11 cellular contexts compared by ENCODE assay signal in genomic region chr6:91152824-91153223, GRCh38.
"Had no signal": no experiment of that assay in that cellular context is flagged by ENCODE, and none has a peak within 500 bp of the region (broad histone marks: within the 10 kb centered on the region; RNA-seq: fewer than 3 reads in every experiment).

No MANE protein-coding gene starts in this region.

- H3K4me3 ChIP-seq: GM23248, GM23338, HAP-1 had no signal

- DNase-seq: GM23248, GOT3, H7, H9, HCEC 1CT, HFFc6 had no signal

- ATAC-seq: GM23338, HCT116 had no signal

- H3K4me1 ChIP-seq: HAP-1 had no signal

- H3K27ac ChIP-seq: GM23248 had no signal

- FAIRE-seq: H1, H54 had no signal

- H3K36me3 ChIP-seq: HAP-1 had no signal

- H3K4me2 ChIP-seq: GM23338 had no signal

- H3K9ac ChIP-seq: GM23248 had no signal

- H3K9me3 ChIP-seq: HAP-1 had no signal

- H2AFZ ChIP-seq: GM23248, GM23338 had no signal
